ENCODE assay signal across 25 cellular contexts in the genomic region with DNA sequence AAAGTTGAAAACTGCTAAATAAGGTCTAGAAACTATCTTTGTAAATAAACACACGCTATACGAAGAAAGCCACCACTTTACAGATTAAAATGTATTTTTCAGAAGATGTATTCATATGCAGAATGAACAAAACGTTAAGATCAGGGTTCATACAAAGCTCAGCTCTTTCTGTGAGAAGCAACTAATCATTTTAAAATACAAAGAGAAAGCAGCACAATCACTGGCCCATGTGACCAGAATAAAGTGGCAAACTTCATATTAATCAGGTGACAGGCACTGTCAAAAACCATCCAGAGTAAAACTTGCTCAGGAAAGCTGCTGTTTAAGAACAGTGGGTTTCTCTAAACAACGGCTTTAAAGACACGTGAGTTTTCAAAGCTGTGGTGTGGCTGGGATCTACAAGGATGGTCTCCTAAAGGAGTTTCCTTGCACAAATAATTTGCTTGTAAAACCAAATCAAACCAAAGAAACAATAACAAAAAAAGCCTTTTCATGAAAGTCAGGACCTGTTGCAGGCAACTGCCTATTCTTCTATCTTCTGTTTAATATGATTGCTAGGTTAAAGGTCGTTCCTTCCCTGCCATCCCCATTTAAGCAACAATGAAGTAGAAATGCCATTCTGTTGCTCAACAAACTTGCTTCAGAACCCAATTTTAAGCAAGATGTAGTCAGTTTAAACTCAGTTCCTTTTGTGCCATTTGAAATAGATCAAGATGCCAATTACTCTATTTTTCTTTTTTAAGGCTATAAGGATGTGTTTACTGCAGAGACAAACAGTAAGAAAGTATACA. TPM values are rescaled to one million over a fixed set of nuclear protein-coding genes. Genes with fewer than 3 reads are reported as not detected.
A peak's percentile ranks its signal among the peaks of the same experiment; 100 is the strongest.
DNase-seq lines count a peak whose midpoint lies in the region; ATAC-seq, FAIRE-seq and TF ChIP-seq lines count a peak whose summit lies in the region.
"Had no signal": no experiment of that assay in that cellular context is flagged by ENCODE, and none has a peak within 500 bp of the region (broad histone marks: within the 10 kb centered on the region; RNA-seq: fewer than 3 reads in every experiment).

No MANE protein-coding gene starts in this region.

- H2AFZ ChIP-seq in HepG2 (ENCODE audit: low read length) = no peak overlapping the region

- DNase-seq in activated naive CD8-positive, alpha-beta T cell treated with anti-CD3 and anti-CD28 coated beads for 36 hours = no peak
- peak; percentile 19 for DNase-seq in NOMO-1 treated with DMSO at 0.1 percent for 48 hours (lab: John Stamatoyannopoulos, UW; ENCODE audit: unreplicated experiment)
- peak; percentile 18 for DNase-seq in HepG2 (ENCODE audit: low spot score)
- no peak for DNase-seq in stimulated activated effector memory CD8-positive, alpha-beta T cell treated with anti-CD3 and anti-CD28 coated beads, Interleukin-12 subunit alpha, Interleukin-12 subunit beta, amount 100 ng/mL, for 72 hours (ENCODE audit: low spot score in 2 of 2)
- no peak for DNase-seq in RCC 7860 (ENCODE audit: low spot score)
- no peak for DNase-seq in DMS114 treated with DMSO at 0.1 percent for 48 hours (lab: John Stamatoyannopoulos, UW; ENCODE audit: unreplicated experiment)
- no peak for DNase-seq in prostate gland (ENCODE audit: low spot score)
- DNase-seq: activated CD4-positive, alpha-beta T cell treated with anti-CD3 and anti-CD28 coated beads for 48 hours; activated CD8-positive, alpha-beta memory T cell treated with anti-CD3 and anti-CD28 coated beads, Interleukin-2, amount 50 U/mL, for 48 hours; activated naive CD4-positive, alpha-beta T cell treated with anti-CD3 and anti-CD28 coated beads for 36 hours; colonic mucosa; foreskin keratinocyte; Kasumi-1; kidney glomerular epithelial cell; NCI-H1417; NCI-H2171; NCI-H526 treated with DMSO at 0.1 percent for 48 hours; Peyer's patch; stimulated activated CD4-positive, alpha-beta T cell treated with anti-CD3 and anti-CD28 coated beads, Interleukin-2, amount 100 ng/mL, for 24 hours; stimulated activated naive CD8-positive, alpha-beta T cell treated with anti-CD3 and anti-CD28 coated beads, Interleukin-15, amount 100 ng/mL, for 72 hours; upper lobe of left lung had no signal

- intact Hi-C loops in HepG2 (cut with micrococcal nuclease; ENCODE audit: unreplicated experiment) = no loop called here
- intact Hi-C loops in prostate gland (cut with DNase I) = no loop called here

- TF ChIP-seq POLR2A in HepG2 (IDR thresholded peaks at IDR 0.05; ENCODE audit: insufficient read depth in 1 of 2, low read depth in 2 of 2, low read length in 2 of 2) (no peak), prostate gland (IDR thresholded peaks at IDR 0.05) (no peak)

- ATAC-seq in HepG2 = no peak; the same call in 2 of the 3 replicates
- no peak for ATAC-seq in stimulated activated effector memory CD8-positive, alpha-beta T cell treated with anti-CD3 and anti-CD28 coated beads, Interleukin-12 subunit alpha, Interleukin-12 subunit beta, amount 100 ng/mL, for 72 hours
- ATAC-seq: foreskin keratinocyte; HCT116; stimulated activated naive CD8-positive, alpha-beta T cell treated with anti-CD3 and anti-CD28 coated beads, Interleukin-15, amount 100 ng/mL, for 72 hours had no signal

- TF ChIP-seq RAD21 in HepG2 (CRISPR knock-in tag; IDR thresholded peaks at IDR 0.05) = no peak

- no peak for TF ChIP-seq EP300 in HepG2 (IDR thresholded peaks at IDR 0.05; ENCODE audit: low read depth in 2 of 2, low read length in 2 of 2)
- no peak for TF ChIP-seq EP300 in HepG2 (CRISPR knock-in tag; IDR thresholded peaks at IDR 0.05; ENCODE audit: borderline replicate concordance)

- no peaks in the 10 kb centered on the region for H3K9me3 ChIP-seq in HepG2 (ENCODE audit: low read length)
- H3K9me3 ChIP-seq in prostate gland = no peaks in the 10 kb centered on the region
- H3K9me3 ChIP-seq: colonic mucosa, Peyer's patch, upper lobe of left lung had no signal

- TF ChIP-seq CTCF in HepG2 (CRISPR knock-in tag; IDR thresholded peaks at IDR 0.05) = no peak
- TF ChIP-seq CTCF in prostate gland (IDR thresholded peaks at IDR 0.05) = no peak

- H3K4me3 ChIP-seq in HepG2 (replicated peaks in 1 of 3; ENCODE audit: insufficient read depth in 1 of 3, low read depth in 2 of 3, low read length in 3 of 3) (no peak overlapping the region), prostate gland (no peak overlapping the region)
- H3K4me3 ChIP-seq: colonic mucosa, Peyer's patch, upper lobe of left lung had no signal

- H3K9ac ChIP-seq in HepG2 (ENCODE audit: insufficient read depth, low read depth, low read length) = no peak overlapping the region

- in situ Hi-C loops in HepG2 (cut with HindIII; ENCODE audit: extremely low pct_ligation_motif_present, low pct_unique_long_range_greater_than_20kb) = no loop called here

- H3K36me3 Mint-ChIP-seq in activated naive CD8-positive, alpha-beta T cell = peaks cover 10% of the 10 kb centered on the region
- peaks cover 39% of the 10 kb centered on the region for H3K36me3 Mint-ChIP-seq in activated naive CD8-positive, alpha-beta T cell treated with anti-CD3 and anti-CD28 coated beads for 36 hours
- H3K36me3 Mint-ChIP-seq in stimulated activated effector memory CD8-positive, alpha-beta T cell treated with anti-CD3 and anti-CD28 coated beads, Interleukin-12 subunit alpha, Interleukin-12 subunit beta, amount 100 ng/mL, for 72 hours = peaks cover 50% of the 10 kb centered on the region

- H3K36me3 ChIP-seq in HepG2 (replicated peaks in 1 of 2; ENCODE audit: control insufficient read depth in 1 of 2, insufficient read depth in 2 of 2, low read length in 2 of 2) (peaks cover 5 to 19% of the 10 kb centered on the region in 2 experiments; a peak in 4 of 5 replicates), prostate gland (no peaks in the 10 kb centered on the region)
- H3K36me3 ChIP-seq: colonic mucosa had no signal

- no peak overlapping the region for H3K4me2 ChIP-seq in HepG2 (ENCODE audit: low read depth, low read length)

- H3K4me1 Mint-ChIP-seq in activated naive CD8-positive, alpha-beta T cell (ENCODE audit: low read depth) = peaks cover 36% of the 10 kb centered on the region
- peaks cover 33% of the 10 kb centered on the region for H3K4me1 Mint-ChIP-seq in activated naive CD8-positive, alpha-beta T cell treated with anti-CD3 and anti-CD28 coated beads for 36 hours
- peaks cover 21% of the 10 kb centered on the region for H3K4me1 Mint-ChIP-seq in stimulated activated effector memory CD8-positive, alpha-beta T cell treated with anti-CD3 and anti-CD28 coated beads, Interleukin-12 subunit alpha, Interleukin-12 subunit beta, amount 100 ng/mL, for 72 hours

- no peaks in the 10 kb centered on the region for H3K27me3 Mint-ChIP-seq in activated naive CD8-positive, alpha-beta T cell
- H3K27me3 Mint-ChIP-seq in activated naive CD8-positive, alpha-beta T cell treated with anti-CD3 and anti-CD28 coated beads for 36 hours = no peaks in the 10 kb centered on the region
- H3K27me3 Mint-ChIP-seq: stimulated activated naive CD8-positive, alpha-beta T cell treated with anti-CD3 and anti-CD28 coated beads, Interleukin-15, amount 100 ng/mL, for 72 hours had no signal

- no TSS peak for BruUV-seq in HepG2 (replicated peaks; lab: Mats Ljungman, UMichigan)

- H3K4me3 Mint-ChIP-seq in activated naive CD8-positive, alpha-beta T cell = no peak overlapping the region
- H3K4me3 Mint-ChIP-seq in activated naive CD8-positive, alpha-beta T cell treated with anti-CD3 and anti-CD28 coated beads for 36 hours = no peak overlapping the region
- H3K4me3 Mint-ChIP-seq in stimulated activated effector memory CD8-positive, alpha-beta T cell treated with anti-CD3 and anti-CD28 coated beads, Interleukin-12 subunit alpha, Interleukin-12 subunit beta, amount 100 ng/mL, for 72 hours = no peak overlapping the region
- H3K4me3 Mint-ChIP-seq: activated naive CD4-positive, alpha-beta T cell treated with anti-CD3 and anti-CD28 coated beads for 36 hours; stimulated activated naive CD8-positive, alpha-beta T cell treated with anti-CD3 and anti-CD28 coated beads, Interleukin-15, amount 100 ng/mL, for 72 hours had no signal

- H3K27ac ChIP-seq in HepG2 (ENCODE audit: extremely low read length, insufficient read depth, low read length) (no peak overlapping the region), prostate gland (peak overlapping the region in 1 of 2 donors; percentile 3)
- H3K27ac ChIP-seq: colonic mucosa, foreskin keratinocyte had no signal

- H3K4me1 ChIP-seq in HepG2 (ENCODE audit: insufficient read depth, low read length) = peaks cover 40% of the 10 kb centered on the region
- peaks cover 3% of the 10 kb centered on the region for H3K4me1 ChIP-seq in prostate gland (replicated peaks)
- H3K4me1 ChIP-seq: colonic mucosa had no signal

- H3K79me2 ChIP-seq in HepG2 (ENCODE audit: insufficient read depth, low read length) = peaks cover 5% of the 10 kb centered on the region

- 78% methylated on average over 6 of the region's 6 CpGs for WGBS in HepG2 (ENCODE audit: low lambda C conversion rate)
- 56% methylated on average over 6 of the region's 6 CpGs for WGBS in prostate gland

- POLR2A ChIA-PET in HepG2 (lab: Yijun Ruan, JAX) = interaction anchor here (1.6 kb wide), 1 partner anchor 22 kb away, joined by 4 read pairs; the partner anchor contains the start of gene SEL1L

- H3K27ac Mint-ChIP-seq in activated naive CD8-positive, alpha-beta T cell = peak overlapping the region; percentile 10
- H3K27ac Mint-ChIP-seq in activated naive CD8-positive, alpha-beta T cell treated with anti-CD3 and anti-CD28 coated beads for 36 hours = no peak overlapping the region
- H3K27ac Mint-ChIP-seq in stimulated activated effector memory CD8-positive, alpha-beta T cell treated with anti-CD3 and anti-CD28 coated beads, Interleukin-12 subunit alpha, Interleukin-12 subunit beta, amount 100 ng/mL, for 72 hours = peak overlapping the region; percentile 58
- H3K27ac Mint-ChIP-seq: activated naive CD4-positive, alpha-beta T cell treated with anti-CD3 and anti-CD28 coated beads for 36 hours; stimulated activated naive CD8-positive, alpha-beta T cell treated with anti-CD3 and anti-CD28 coated beads, Interleukin-15, amount 100 ng/mL, for 72 hours had no signal

- no peaks in the 10 kb centered on the region for H3K27me3 ChIP-seq in HepG2 (ENCODE audit: control insufficient read depth in 1 of 2, insufficient read depth in 2 of 2, low read length in 2 of 2)
- H3K27me3 ChIP-seq in prostate gland (replicated peaks; ENCODE audit: insufficient read depth) = no peaks in the 10 kb centered on the region
- H3K27me3 ChIP-seq: colonic mucosa, foreskin keratinocyte, Peyer's patch, upper lobe of left lung had no signal

- FAIRE-seq in HepG2 (lab: Jason Lieb, UNC) (peak; percentile 36), RCC 7860 (lab: Jason Lieb, UNC) (no peak)
- FAIRE-seq: endometrium, TTC549 had no signal

- CTCF ChIA-PET in HepG2 (lab: Yijun Ruan, JAX; ENCODE audit: low intra/inter-chr PET ratio, low total read pairs) = no interaction called here

- no peaks in the 10 kb centered on the region; the same call in 1 of the 2 replicates for H4K20me1 ChIP-seq in HepG2 (ENCODE audit: insufficient read depth, low read length)

- no peaks in the 10 kb centered on the region for H3K9me3 Mint-ChIP-seq in activated naive CD8-positive, alpha-beta T cell (ENCODE audit: low read depth)
- no peaks in the 10 kb centered on the region for H3K9me3 Mint-ChIP-seq in activated naive CD8-positive, alpha-beta T cell treated with anti-CD3 and anti-CD28 coated beads for 36 hours
- H3K9me3 Mint-ChIP-seq in stimulated activated effector memory CD8-positive, alpha-beta T cell treated with anti-CD3 and anti-CD28 coated beads, Interleukin-12 subunit alpha, Interleukin-12 subunit beta, amount 100 ng/mL, for 72 hours = no peaks in the 10 kb centered on the region
- H3K9me3 Mint-ChIP-seq: activated naive CD4-positive, alpha-beta T cell treated with anti-CD3 and anti-CD28 coated beads for 36 hours; stimulated activated naive CD8-positive, alpha-beta T cell treated with anti-CD3 and anti-CD28 coated beads, Interleukin-15, amount 100 ng/mL, for 72 hours had no signal

RNA-seq across cellular contexts. Expression of gene SEL1L, which starts 22.3 kb away (rescaled TPM):
- 10 to 100 TPM; 56.0 to 58.7 TPM for total RNA-seq in activated naive CD8-positive, alpha-beta T cell treated with anti-CD3 and anti-CD28 coated beads for 36 hours
- total RNA-seq in HepG2 (2016; rRNA removed; fragmentation: Illumina TruSeq; extraction: Trizol) (38.1 and 61.0 TPM in 2 replicates), prostate gland (10 to 100 TPM; 42.2 to 81.4 TPM)
- total RNA-seq in HepG2 (2016; cell fraction: cytosol; rRNA removed; fragmentation: Illumina TruSeq; extraction: Trizol; ENCODE audit: low read depth) = 2.2 and 2.4 TPM in 2 replicates
- total RNA-seq in HepG2 (2016; cell fraction: insoluble cytoplasmic fraction; rRNA removed; fragmentation: Illumina TruSeq; extraction: Trizol) = 37.0 and 61.0 TPM in 2 replicates
- total RNA-seq in HepG2 (2016; cell fraction: membrane; rRNA removed; fragmentation: Illumina TruSeq; extraction: Trizol) = 6.3 and 8.3 TPM in 2 replicates
- 58.1 and 61.2 TPM in 2 replicates for total RNA-seq in HepG2 (2016; cell fraction: nucleus; rRNA removed; fragmentation: Illumina TruSeq; extraction: Trizol)
- polyA plus RNA-seq in HepG2 (2011; rRNA removed) = 14.6 and 15.3 TPM in 2 replicates
- polyA plus RNA-seq in HepG2 (2011; cell fraction: cytosol; rRNA removed) = 7.0 and 10.4 TPM in 2 replicates
- 14.9 and 15.1 TPM in 2 replicates for polyA plus RNA-seq in HepG2 (2011; cell fraction: nucleus; rRNA removed)
- polyA plus RNA-seq in HepG2 (2012) = 32.6 and 34.3 TPM in 2 replicates
- 0.76 and 0.83 TPM in 2 replicates for polyA plus RNA-seq in HepG2 (2016; cell fraction: cytosol; fragmentation: Illumina TruSeq; extraction: Trizol; ENCODE audit: low read depth)
- 15.4 and 16.6 TPM in 2 replicates for polyA plus RNA-seq in HepG2 (2016; cell fraction: insoluble cytoplasmic fraction; fragmentation: Illumina TruSeq; extraction: Trizol; ENCODE audit: low read depth)
- 1.8 and 2.1 TPM in 2 replicates for polyA plus RNA-seq in HepG2 (2016; cell fraction: membrane; fragmentation: Illumina TruSeq; extraction: Trizol; ENCODE audit: low read depth)
- polyA plus RNA-seq in HepG2 (2016; cell fraction: nucleus; fragmentation: Illumina TruSeq; extraction: Trizol; ENCODE audit: insufficient read depth, low read depth) = 39.5 TPM in 2 replicates
- 12.1 and 21.7 TPM in 2 replicates for polyA minus RNA-seq in HepG2 (2011; rRNA and poly(A)+ RNA removed; ENCODE audit: low replicate concordance)
- 25.1 and 25.6 TPM in 2 replicates for polyA minus RNA-seq in HepG2 (2011; cell fraction: cytosol; rRNA and poly(A)+ RNA removed)
- 50.0 and 57.7 TPM in 2 replicates for polyA minus RNA-seq in HepG2 (2011; cell fraction: nucleus; rRNA and poly(A)+ RNA removed)

Comparison
In these comparisons a context has a peak if more than half of its experiments do, and no peak if none do; other contexts are left out.
1. DNase-seq: peak in NOMO-1 treated with DMSO at 0.1 percent for 48 hours (single experiment) and HepG2 (single experiment); none in activated naive CD8-positive, alpha-beta T cell treated with anti-CD3 and anti-CD28 coated beads for 36 hours (single experiment), stimulated activated effector memory CD8-positive, alpha-beta T cell treated with anti-CD3 and anti-CD28 coated beads, Interleukin-12 subunit alpha, Interleukin-12 subunit beta, amount 100 ng/mL, for 72 hours (0 of 2), RCC 7860 (single experiment), DMS114 treated with DMSO at 0.1 percent for 48 hours (single experiment) and prostate gland (single experiment).